In the genomic region with DNA sequence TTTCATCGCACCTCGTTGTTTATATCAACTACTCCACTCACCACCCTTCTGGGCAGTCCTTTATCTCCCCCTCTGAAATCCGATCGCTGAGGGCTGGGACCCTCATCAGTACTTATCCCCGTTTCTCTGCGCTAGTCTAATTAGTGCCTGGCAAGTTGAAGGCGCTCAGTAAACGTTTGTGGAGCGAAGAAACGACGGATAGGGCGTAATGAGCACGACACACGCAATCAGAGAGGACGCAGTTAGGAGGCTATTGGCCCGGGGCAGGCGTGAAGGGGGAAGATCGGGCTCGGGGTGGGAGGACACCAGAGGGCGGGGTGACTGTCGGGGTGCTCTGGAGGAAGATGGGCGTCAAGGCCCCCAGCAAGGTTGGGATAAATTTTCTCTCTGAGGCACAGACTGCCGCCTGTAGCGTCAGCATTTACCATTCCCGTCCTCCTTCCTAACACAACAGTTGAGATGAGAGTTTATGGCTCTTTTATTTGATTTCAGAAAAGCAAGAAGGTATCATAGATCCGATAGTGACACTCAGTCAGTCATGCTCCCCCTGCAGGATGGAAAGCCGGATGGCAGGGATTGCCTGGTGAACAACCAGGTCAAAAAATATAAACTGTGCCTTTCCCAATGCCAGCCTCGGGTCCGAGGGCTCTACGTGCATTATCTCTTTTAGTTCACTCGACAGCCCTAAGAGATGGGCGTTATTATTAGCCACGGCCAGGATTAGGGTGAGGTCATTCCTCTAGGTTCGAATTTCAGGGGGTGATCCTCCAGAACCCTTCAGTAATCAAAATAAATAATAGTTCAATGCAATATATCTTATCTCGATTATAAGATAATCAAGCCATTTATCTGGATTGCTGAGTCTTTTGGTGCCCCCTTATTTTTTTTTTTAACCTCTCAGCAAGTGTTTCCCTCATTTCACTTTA, we compare ENCODE assay signal across 7 cellular contexts. TPM values are rescaled to one million over a fixed set of nuclear protein-coding genes. Genes with fewer than 3 reads are reported as not detected.
A peak's percentile ranks its signal among the peaks of the same experiment; 100 is the strongest.
DNase-seq lines count a peak whose midpoint lies in the region; ATAC-seq and TF ChIP-seq lines count a peak whose summit lies in the region.

No MANE protein-coding gene starts in this region.

- H3K4me2 ChIP-seq in OCI-LY7 (ENCODE audit: low read length): peak overlapping the region; percentile 88

- DNase-seq in HuH-7.5 (ENCODE audit: low spot score): peak; percentile 56
- peak; percentile 86 for DNase-seq in OCI-LY7 (ENCODE audit: low spot score)
- DNase-seq in activated T-cell treated with anti-CD3 and anti-CD28 coated beads for 24 hours (ENCODE audit: low read depth): peak; percentile 73
- DNase-seq in epithelial cell of prostate (ENCODE audit: low read depth, low spot score): no peak
- peak; percentile 45 to 61 for DNase-seq in stimulated activated CD8-positive, alpha-beta memory T cell treated with anti-CD3 and anti-CD28 coated beads, Interleukin-4, amount 100 ng/mL, for 4 hours (ENCODE audit: low read depth in 2 of 2, low spot score in 1 of 2)

- intact Hi-C loops in OCI-LY7 (cut with micrococcal nuclease; ENCODE audit: unreplicated experiment): loop anchor here (1.0 to 2.0 kb wide), 2 partner anchors 16 to 94 kb away; partner anchors contain the start of gene DHX8

- H3K36me3 ChIP-seq in OCI-LY7 (ENCODE audit: insufficient read depth, low read length): no peaks in the 10 kb centered on the region
- no peaks in the 10 kb centered on the region for H3K36me3 ChIP-seq in mucosa of rectum (ENCODE audit: control insufficient read depth in 2 of 2, insufficient read depth in 2 of 2, low read length in 2 of 2)

- H4K20me1 ChIP-seq in OCI-LY7 (ENCODE audit: insufficient read depth, low read length): no peaks in the 10 kb centered on the region

- BruUV-seq in OCI-LY7 (replicated peaks; lab: Mats Ljungman, UMichigan): no TSS peak

- H3K27ac ChIP-seq in OCI-LY7 (ENCODE audit: low read depth, low read length, poor library complexity, severe bottlenecking) (peak overlapping the region; percentile 67), epithelial cell of prostate (peak overlapping the region; percentile 96), mucosa of rectum (ENCODE audit: low read depth in 2 of 2, low read length in 2 of 2) (peak overlapping the region; percentile 98 to 99)

- no peaks in the 10 kb centered on the region for H3K27me3 ChIP-seq in mucosa of rectum (ENCODE audit: control insufficient read depth in 2 of 2, insufficient read depth in 2 of 2, low read length in 2 of 2)

- H3K9me2 ChIP-seq in OCI-LY7 (ENCODE audit: insufficient read depth, low read length): no peaks in the 10 kb centered on the region

- H3K4me3 ChIP-seq in OCI-LY7 (ENCODE audit: low read depth, low read length, poor library complexity, severe bottlenecking) (peak overlapping the region; percentile 72), mucosa of rectum (ENCODE audit: low read length in 2 of 2) (peak overlapping the region; percentile 88 to 91)

- no peaks in the 10 kb centered on the region for H3K79me2 ChIP-seq in OCI-LY7 (ENCODE audit: insufficient read depth, low read depth, low read length)

- peak; percentile 94 for TF ChIP-seq CTCF in OCI-LY7 (conservative IDR thresholded peaks at IDR 0.05; ENCODE audit: low read length)

- H3K9ac ChIP-seq in mucosa of rectum (ENCODE audit: low read depth in 1 of 2, low read length in 2 of 2): peak overlapping the region; percentile 94 to 95

- peak overlapping the region; percentile 79 for H2AFZ ChIP-seq in OCI-LY7 (ENCODE audit: low read length)

- H3K4me1 ChIP-seq in OCI-LY7 (ENCODE audit: insufficient read depth, low read length, poor library complexity, severe bottlenecking) (peaks cover 5% of the 10 kb centered on the region), mucosa of rectum (ENCODE audit: control insufficient read depth in 2 of 2, insufficient read depth in 2 of 2, low read length in 2 of 2) (peaks cover 4 to 17% of the 10 kb centered on the region in 2 donors)

- peak; percentile 54 for ATAC-seq in GM18502 (IDR thresholded peaks at IDR 0.05; ENCODE audit: poor library complexity, unreplicated experiment)

- POLR2A ChIA-PET in OCI-LY7 (lab: Charles Lee): interaction anchor here (1.5 to 2.0 kb wide), 2 partner anchors 21 to 95 kb away, joined by 8 read pairs; partner anchors contain the start of gene DHX8

- CTCF ChIA-PET in OCI-LY7 (lab: Charles Lee; ENCODE audit: unreplicated experiment): interaction anchor here (0.7 to 1.2 kb wide), 2 partner anchors 95 to 465 kb away, joined by 3 to 4 read pairs; partner anchors contain the start of gene DHX8

- H3K9me3 ChIP-seq in OCI-LY7 (ENCODE audit: low read length) (no peaks in the 10 kb centered on the region), mucosa of rectum (ENCODE audit: control insufficient read depth in 2 of 2, low read length in 2 of 2) (no peaks in the 10 kb centered on the region)

RNA-seq across cellular contexts. Expression of gene ARL4D, which starts 9.5 kb away (rescaled TPM):
- 0.64 and 1.4 TPM in 2 replicates for total RNA-seq in OCI-LY7 (2014; rRNA removed; shearing (Covaris generic))
- total RNA-seq in OCI-LY7 (2022): 0.72 and 0.83 TPM in 2 replicates
